ENCODE assay signal across 20 cellular contexts in genomic region chr7:44235582-44236332, GRCh38. TPM values are rescaled to one million over a fixed set of nuclear protein-coding genes. Genes with fewer than 3 reads are reported as not detected.
DNase-seq lines count a peak whose midpoint lies in the region; ATAC-seq, FAIRE-seq and TF ChIP-seq lines count a peak whose summit lies in the region.
"Had no signal": no experiment of that assay in that cellular context is flagged by ENCODE, and none has a peak within 500 bp of the region (broad histone marks: within the 10 kb centered on the region; RNA-seq: fewer than 3 reads in every experiment).

No MANE protein-coding gene starts in this region.

- TF ChIP-seq CTCF in RWPE1 (conservative IDR thresholded peaks at IDR 0.05; ENCODE audit: low read depth) (no peak), osteocyte (IDR thresholded peaks at IDR 0.05) (no peak)

- no peak for FAIRE-seq in frontal cortex (lab: Jason Lieb, UNC)

- no peaks in the 10 kb centered on the region for H3K4me1 Mint-ChIP-seq in osteocyte (ENCODE audit: unreplicated experiment)

- H3K27ac ChIP-seq in RWPE1 = peak overlapping the region; percentile 28
- H3K27ac ChIP-seq: C4-2B, testis had no signal

- POLR2A ChIA-PET in RWPE1 (lab: Yijun Ruan, JAX; ENCODE audit: low non-redundant PET) = no interaction called here

- H3K9me3 Mint-ChIP-seq in osteocyte (ENCODE audit: unreplicated experiment) = no peaks in the 10 kb centered on the region
- H3K9me3 Mint-ChIP-seq: activated CD4-positive, alpha-beta memory T cell treated with anti-CD3 and anti-CD28 coated beads for 36 hours; activated T-cell treated with anti-CD3 and anti-CD28 coated beads, Interleukin-2, amount 50 U/mL, for 4 hours; mesothelial cell of epicardium had no signal

- ATAC-seq in HG02763 (IDR thresholded peaks at IDR 0.05; ENCODE audit: unreplicated experiment) = no peak
- ATAC-seq: activated T-cell treated with anti-CD3 and anti-CD28 coated beads, Interleukin-2, amount 50 U/mL, for 4 hours had no signal

- H3K27me3 Mint-ChIP-seq in osteocyte (ENCODE audit: unreplicated experiment) = no peaks in the 10 kb centered on the region
- H3K27me3 Mint-ChIP-seq: activated CD4-positive, alpha-beta memory T cell treated with anti-CD3 and anti-CD28 coated beads for 36 hours; activated naive CD8-positive, alpha-beta T cell had no signal

- H3K4me3 Mint-ChIP-seq in osteocyte (ENCODE audit: unreplicated experiment) = no peak overlapping the region
- H3K4me3 Mint-ChIP-seq: activated CD4-positive, alpha-beta memory T cell treated with anti-CD3 and anti-CD28 coated beads for 36 hours; activated naive CD8-positive, alpha-beta T cell; activated T-cell treated with anti-CD3 and anti-CD28 coated beads, Interleukin-2, amount 50 U/mL, for 4 hours; mesothelial cell of epicardium had no signal

- H3K36me3 Mint-ChIP-seq in osteocyte (ENCODE audit: unreplicated experiment) = no peaks in the 10 kb centered on the region
- H3K36me3 Mint-ChIP-seq: activated CD4-positive, alpha-beta memory T cell treated with anti-CD3 and anti-CD28 coated beads for 36 hours; activated naive CD8-positive, alpha-beta T cell; mesothelial cell of epicardium had no signal

- CTCF ChIA-PET in RWPE1 (lab: Yijun Ruan, JAX) = interaction anchor here (0.6 to 1.1 kb wide), 2 partner anchors 21 to 24 kb away, joined by 3 to 4 read pairs; no protein-coding TSS in a partner anchor

- DNase-seq in DMS53 (lab: John Stamatoyannopoulos, UW) = peak; percentile 55
- DNase-seq in DMS53 treated with DMSO at 0.1 percent for 48 hours (lab: John Stamatoyannopoulos, UW; ENCODE audit: unreplicated experiment) = no peak
- peak; percentile 21 for DNase-seq in ELR (ENCODE audit: low read depth)
- DNase-seq in RWPE1 (ENCODE audit: low spot score) = peak; percentile 40
- DNase-seq in medulla oblongata (ENCODE audit: extremely low spot score) = peak; percentile 62
- no peak for DNase-seq in frontal cortex (ENCODE audit: low spot score in 2 of 2)
- DNase-seq in osteocyte (ENCODE audit: extremely low spot score, unreplicated experiment) = no peak
- DNase-seq: 8988T; activated CD4-positive, alpha-beta memory T cell treated with anti-CD3 and anti-CD28 coated beads for 36 hours; activated T-cell treated with anti-CD3 and anti-CD28 coated beads, Interleukin-2, amount 50 U/mL, for 4 hours; MG63; NCI-H2107; retina; Right ventricle myocardium superior; testis had no signal

- no peak overlapping the region for H3K27ac Mint-ChIP-seq in osteocyte (ENCODE audit: unreplicated experiment)
- H3K27ac Mint-ChIP-seq: activated CD4-positive, alpha-beta memory T cell treated with anti-CD3 and anti-CD28 coated beads for 36 hours; activated naive CD8-positive, alpha-beta T cell; mesothelial cell of epicardium had no signal

RNA-seq across cellular contexts. Expression of gene YKT6, which starts 35.0 kb away (rescaled TPM):
- total RNA-seq in frontal cortex = 53.0 TPM
- total RNA-seq in osteocyte = 89.5 and 106 TPM in 2 replicates

RNA-seq across cellular contexts. Expression of gene GCK, which starts 46.5 kb away (rescaled TPM):
- total RNA-seq in frontal cortex (6.5 TPM), osteocyte (not detected in 2 replicates)
- total RNA-seq: T-helper 1 cell treated with Interleukin-12 subunit alpha and Interleukin-12 subunit beta and Interleukin-4 antibody, amounts not matched to agents 30 ng/mL and 1 ng/mL, for 36 hours had no signal

Comparison
In these comparisons a context has a peak if more than half of its experiments do, and no peak if none do; other contexts are left out.
1. DNase-seq: peak in DMS53 (single experiment), ELR (single experiment), RWPE1 (single experiment) and medulla oblongata (single experiment); none in DMS53 treated with DMSO at 0.1 percent for 48 hours (single experiment), frontal cortex (0 of 2) and osteocyte (single experiment).